Comparison of ENCODE assay signal across 14 cellular contexts in genomic region chr3:157077565-157077991, GRCh38.
DNase-seq lines count a peak whose midpoint lies in the region; ATAC-seq, FAIRE-seq and TF ChIP-seq lines count a peak whose summit lies in the region.
"Had no signal": no experiment of that assay in that cellular context is flagged by ENCODE, and none has a peak within 500 bp of the region (broad histone marks: within the 10 kb centered on the region; RNA-seq: fewer than 3 reads in every experiment).

No MANE protein-coding gene starts in this region.

- peak overlapping the region; percentile 4 for H3K27ac Mint-ChIP-seq in activated CD4-positive, alpha-beta T cell treated with anti-CD3 and anti-CD28 coated beads, Interleukin-2, amount 10 ng/mL, durations not matched to agents 7 days and 5 days
- H3K27ac Mint-ChIP-seq: WTC11 had no signal

- H3K9me3 Mint-ChIP-seq in activated CD4-positive, alpha-beta T cell treated with anti-CD3 and anti-CD28 coated beads, Interleukin-2, amount 10 ng/mL, durations not matched to agents 7 days and 5 days = no peaks in the 10 kb centered on the region
- H3K9me3 Mint-ChIP-seq: WTC11 had no signal

- BruUV-seq in K562 (replicated peaks; lab: Mats Ljungman, UMichigan) = no TSS peak

- no peak overlapping the region for H3K4me3 ChIP-seq in K562
- H3K4me3 ChIP-seq in mesenchymal stem cell (ENCODE audit: insufficient read depth in 1 of 2, low read depth in 1 of 2, low read length in 2 of 2) = no peak overlapping the region
- H3K4me3 ChIP-seq in tibial artery = peak overlapping the region in 1 of 2 donors; percentile 3

- no peaks in the 10 kb centered on the region for H3K27me3 Mint-ChIP-seq in activated CD4-positive, alpha-beta T cell treated with anti-CD3 and anti-CD28 coated beads, Interleukin-2, amount 10 ng/mL, durations not matched to agents 7 days and 5 days

- TF ChIP-seq RAD21 in K562 (CRISPR knock-in tag; conservative IDR thresholded peaks at IDR 0.05 in 1 of 2, IDR thresholded peaks at IDR 0.05 in 1 of 2) = no peak

- H3K4ac ChIP-seq in mesenchymal stem cell (ENCODE audit: low read depth in 1 of 2, low read length in 2 of 2) = no peak overlapping the region

- no peak for FAIRE-seq in K562 (lab: Jason Lieb, UNC)
- FAIRE-seq: A204.1, keratinocyte had no signal

- H3K27me3 ChIP-seq in K562 (ENCODE audit: control insufficient read depth in 2 of 2, insufficient read depth in 2 of 2, low read length in 2 of 2) = no peaks in the 10 kb centered on the region
- no peaks in the 10 kb centered on the region for H3K27me3 ChIP-seq in mesenchymal stem cell (ENCODE audit: control insufficient read depth in 1 of 2, insufficient read depth in 1 of 2, low read length in 2 of 2)
- no peaks in the 10 kb centered on the region for H3K27me3 ChIP-seq in tibial artery

- H3K9ac ChIP-seq in K562 (ENCODE audit: insufficient read depth in 1 of 2, low read depth in 2 of 2, low read length in 2 of 2) (no peak overlapping the region), mesenchymal stem cell (ENCODE audit: low read length) (peak overlapping the region; percentile 41)

- WGBS in K562 (ENCODE audit: insufficient coverage, low coverage, missing lambda C conversion rate) = 61% methylated on average over 4 of the region's 4 CpGs
- WGBS in mesenchymal stem cell = 66% methylated on average over 4 of the region's 4 CpGs

- no peak overlapping the region for H3K4me2 ChIP-seq in K562 (ENCODE audit: insufficient read depth, low read length)
- no peak overlapping the region for H3K4me2 ChIP-seq in mesenchymal stem cell (ENCODE audit: low read length, poor library complexity, severe bottlenecking)

- no peak overlapping the region for H3K18ac ChIP-seq in mesenchymal stem cell (ENCODE audit: low read depth in 1 of 2, low read length in 2 of 2)

- H3K79me2 ChIP-seq in K562 (ENCODE audit: control insufficient read depth, insufficient read depth, low read length) = no peaks in the 10 kb centered on the region

- peak in 1 of 3 experiments; percentile 24; a peak in 1 of 6 replicates for TF ChIP-seq CTCF in K562 (IDR thresholded peaks at IDR 0.05 in 2 of 3, conservative IDR thresholded peaks at IDR 0.05 in 1 of 3; ENCODE audit: insufficient read depth in 2 of 3, low read depth in 1 of 3, low read length in 3 of 3)
- TF ChIP-seq CTCF in tibial artery (IDR thresholded peaks at IDR 0.05) = peak in 1 of 2 experiments; percentile 38

- no peak overlapping the region for H4K91ac ChIP-seq in mesenchymal stem cell (ENCODE audit: low read length)

- no peak overlapping the region for H3K23ac ChIP-seq in mesenchymal stem cell (ENCODE audit: low read length in 2 of 2)

- H3K9me3 ChIP-seq in K562 (replicated peaks; ENCODE audit: control insufficient read depth, insufficient read depth, low read depth, low read length) = no peaks in the 10 kb centered on the region
- H3K9me3 ChIP-seq in mesenchymal stem cell (ENCODE audit: control insufficient read depth, low read length) = no peaks in the 10 kb centered on the region
- H3K9me3 ChIP-seq in tibial artery = no peaks in the 10 kb centered on the region

- DNase-seq in activated CD4-positive, alpha-beta T cell treated with anti-CD3 and anti-CD28 coated beads, Interleukin-2, amount 10 ng/mL, durations not matched to agents 7 days and 5 days = no peak
- DNase-seq in activated CD4-positive, alpha-beta T cell treated with anti-CD3 and anti-CD28 coated beads, Interleukin-2, amount 50 U/mL, for 48 hours = no peak
- DNase-seq in K562 (ENCODE audit: extremely low read depth in 1 of 4, low spot score in 3 of 4) (no peak), mesenchymal stem cell (peak; percentile 76), tibial artery (peak; percentile 62 to 82), cerebellar nuclear complex (lab: John Stamatoyannopoulos, UW) (no peak)
- no peak for DNase-seq in stimulated activated CD4-positive, alpha-beta T cell treated with anti-CD3 and anti-CD28 coated beads, Interleukin-15, amount 100 ng/mL, for 24 hours
- DNase-seq: activated naive CD4-positive, alpha-beta T cell; Karpas-422; NCI-H526 treated with DMSO at 0.1 percent for 48 hours had no signal

- no peak overlapping the region for H3K14ac ChIP-seq in mesenchymal stem cell (ENCODE audit: low read length in 2 of 2)

- POLR2A ChIA-PET in activated CD4-positive, alpha-beta T cell treated with anti-CD3 and anti-CD28 coated beads, Interleukin-2, amount 10 ng/mL, durations not matched to agents 7 days and 5 days (lab: Charles Lee) = no interaction called here
- POLR2A ChIA-PET in K562 (lab: Yijun Ruan, JAX) = interaction anchor here (1.0 kb wide), 1 partner anchor 12 kb away, joined by 3 read pairs; no protein-coding TSS in a partner anchor

- TF ChIP-seq POLR2A in K562 (conservative IDR thresholded peaks at IDR 0.05) = no peak

- H3K36me3 Mint-ChIP-seq in activated CD4-positive, alpha-beta T cell treated with anti-CD3 and anti-CD28 coated beads, Interleukin-2, amount 10 ng/mL, durations not matched to agents 7 days and 5 days (ENCODE audit: low read depth) = peaks cover 2% of the 10 kb centered on the region
- H3K36me3 Mint-ChIP-seq: WTC11 had no signal

- no peak overlapping the region for H2BK12ac ChIP-seq in mesenchymal stem cell (ENCODE audit: low read length in 2 of 2)

- no peaks in the 10 kb centered on the region for H4K20me1 ChIP-seq in K562 (replicated peaks; ENCODE audit: control insufficient read depth, insufficient read depth, low read length)

- no peak overlapping the region for H2AK5ac ChIP-seq in mesenchymal stem cell (ENCODE audit: low read length, severe bottlenecking)

- ATAC-seq in K562 (0 out of 3 replicates have a peak, but pooled peaks have one; percentile 29), HG02840 (IDR thresholded peaks at IDR 0.05; ENCODE audit: low FRiP score, unreplicated experiment) (no peak)

- H3K4me1 Mint-ChIP-seq in activated CD4-positive, alpha-beta T cell treated with anti-CD3 and anti-CD28 coated beads, Interleukin-2, amount 10 ng/mL, durations not matched to agents 7 days and 5 days = peaks cover 55% of the 10 kb centered on the region

- no peaks in the 10 kb centered on the region for H3K9me1 ChIP-seq in K562 (ENCODE audit: control insufficient read depth, insufficient read depth, low read length)

- no peak overlapping the region for H2BK120ac ChIP-seq in mesenchymal stem cell (ENCODE audit: low read depth, low read length)

- no peak for TF ChIP-seq EP300 in K562 (IDR thresholded peaks at IDR 0.05; ENCODE audit: low read length)

- no peak overlapping the region for H3K4me3 Mint-ChIP-seq in activated CD4-positive, alpha-beta T cell treated with anti-CD3 and anti-CD28 coated beads, Interleukin-2, amount 10 ng/mL, durations not matched to agents 7 days and 5 days
- H3K4me3 Mint-ChIP-seq: WTC11 had no signal

- H3K27ac ChIP-seq in K562 (ENCODE audit: extremely low read depth, low read depth, low read length) (no peak overlapping the region), mesenchymal stem cell (ENCODE audit: low read length, poor library complexity, severe bottlenecking) (peak overlapping the region; percentile 90), tibial artery (peak overlapping the region; percentile 68 to 70)

- in situ Hi-C loops in K562 (cut with MboI) = no loop called here

- H3K4me1 ChIP-seq in K562 (replicated peaks in 1 of 2; ENCODE audit: control insufficient read depth in 2 of 2, insufficient read depth in 2 of 2, low read length in 2 of 2) = peaks cover 8 to 11% of the 10 kb centered on the region in 2 experiments; a peak in 4 of 5 replicates
- peaks cover 22% of the 10 kb centered on the region for H3K4me1 ChIP-seq in mesenchymal stem cell (ENCODE audit: control insufficient read depth, insufficient read depth, low read depth, low read length)
- H3K4me1 ChIP-seq in tibial artery = peaks cover 0 to 39% (median 31%) of the 10 kb centered on the region in 4 donors

- H2BK5ac ChIP-seq in mesenchymal stem cell (ENCODE audit: low read depth, low read length, poor library complexity, severe bottlenecking) = peak overlapping the region; percentile 22

- intact Hi-C loops in K562 (cut with micrococcal nuclease) (no loop called here), tibial artery (cut with DNase I; ENCODE audit: low total_unique reads) (loop anchor here (10.0 kb wide), 1 partner anchor 1073 kb away; no protein-coding TSS in a partner anchor)

- no peaks in the 10 kb centered on the region for H3K79me1 ChIP-seq in mesenchymal stem cell (replicated peaks; ENCODE audit: low read length, poor library complexity, severe bottlenecking)

- H3K36me3 ChIP-seq in K562 (ENCODE audit: control insufficient read depth, insufficient read depth, low read length) (no peaks in the 10 kb centered on the region), mesenchymal stem cell (ENCODE audit: control insufficient read depth in 1 of 2, insufficient read depth in 2 of 2, low read depth in 1 of 2, low read length in 2 of 2) (no peaks in the 10 kb centered on the region), tibial artery (no peaks in the 10 kb centered on the region)

- H2AFZ ChIP-seq in K562 (ENCODE audit: low read depth, low read length) (no peak overlapping the region), mesenchymal stem cell (ENCODE audit: low read depth, low read length) (no peak overlapping the region)

- CTCF ChIA-PET in activated CD4-positive, alpha-beta T cell treated with anti-CD3 and anti-CD28 coated beads, Interleukin-2, amount 10 ng/mL, durations not matched to agents 7 days and 5 days (lab: Charles Lee) = interaction anchor here (0.9 to 2.6 kb wide), 6 partner anchors 8 to 60 kb away, joined by 3 to 9 read pairs (median 6); no protein-coding TSS in a partner anchor
- CTCF ChIA-PET in K562 (lab: Yijun Ruan, JAX; ENCODE audit: low intra/inter-chr PET ratio) = no interaction called here

- no peak overlapping the region for H4K8ac ChIP-seq in mesenchymal stem cell (ENCODE audit: low read length)

- no peak overlapping the region for H2BK15ac ChIP-seq in mesenchymal stem cell (ENCODE audit: low read depth, poor library complexity, severe bottlenecking)

TF ChIP-seq in K562, 482 proteins besides CTCF, POLR2A, EP300 and RAD21:
- no peak for TF ChIP-seq TCF7L2 (IDR thresholded peaks at IDR 0.05; ENCODE audit: low read depth, low read length)
- no peak for TF ChIP-seq TARDBP (IDR thresholded peaks at IDR 0.05)
- no peak for TF ChIP-seq COPS2 (conservative IDR thresholded peaks at IDR 0.05)
- no peak for TF ChIP-seq ZNF717 (CRISPR knock-in tag; IDR thresholded peaks at IDR 0.05)
- no peak for TF ChIP-seq NR2C2 (CRISPR knock-in tag; IDR thresholded peaks at IDR 0.05)
- no peak for TF ChIP-seq NR2C2 (tag; IDR thresholded peaks at IDR 0.05)
- TF ChIP-seq RFX5 (IDR thresholded peaks at IDR 0.05; ENCODE audit: low read depth, low read length) = no peak
- no peak for TF ChIP-seq HNRNPK (IDR thresholded peaks at IDR 0.05; ENCODE audit: low read depth, low read length, poor library complexity, severe bottlenecking)
- no peak for TF ChIP-seq POLR2H (tag; IDR thresholded peaks at IDR 0.05; ENCODE audit: low read depth)
- TF ChIP-seq TBL1XR1 (IDR thresholded peaks at IDR 0.05; ENCODE audit: low read length in 2 of 2) = no peak

Comparison
In these comparisons a context has a peak if more than half of its experiments do, and no peak if none do; other contexts are left out.
1. DNase-seq: peak in mesenchymal stem cell (single experiment) and tibial artery (2 of 2); none in activated CD4-positive, alpha-beta T cell treated with anti-CD3 and anti-CD28 coated beads, Interleukin-2, amount 10 ng/mL, durations not matched to agents 7 days and 5 days (single experiment), activated CD4-positive, alpha-beta T cell treated with anti-CD3 and anti-CD28 coated beads, Interleukin-2, amount 50 U/mL, for 48 hours (0 of 2), K562 (0 of 4), stimulated activated CD4-positive, alpha-beta T cell treated with anti-CD3 and anti-CD28 coated beads, Interleukin-15, amount 100 ng/mL, for 24 hours (single experiment) and cerebellar nuclear complex (0 of 2).